ENCODE assay signal across 12 cellular contexts in genomic region chr11:128493570-128493965, GRCh38.
A peak's percentile ranks its signal among the peaks of the same experiment; 100 is the strongest.
DNase-seq lines count a peak whose midpoint lies in the region; ATAC-seq and TF ChIP-seq lines count a peak whose summit lies in the region.
"Had no signal": no experiment of that assay in that cellular context is flagged by ENCODE, and none has a peak within 500 bp of the region (broad histone marks: within the 10 kb centered on the region; RNA-seq: fewer than 3 reads in every experiment).

No MANE protein-coding gene starts in this region.

- H3K9me3 Mint-ChIP-seq in stimulated activated naive CD8-positive, alpha-beta T cell treated with anti-CD3 and anti-CD28 coated beads, Interleukin-15, Interleukin-2, amounts not matched to agents 100 ng/mL and 50 ng/mL, for 24 hours = no peaks in the 10 kb centered on the region
- H3K9me3 Mint-ChIP-seq in activated naive CD8-positive, alpha-beta T cell treated with anti-CD3 and anti-CD28 coated beads, Interleukin-2, amount 50 U/mL, for 24 hours = no peaks in the 10 kb centered on the region
- no peaks in the 10 kb centered on the region for H3K9me3 Mint-ChIP-seq in natural killer cell

- intact Hi-C loops in natural killer cell (cut with micrococcal nuclease) = no loop called here

- no peaks in the 10 kb centered on the region for H3K27me3 Mint-ChIP-seq in stimulated activated naive CD8-positive, alpha-beta T cell treated with anti-CD3 and anti-CD28 coated beads, Interleukin-15, Interleukin-2, amounts not matched to agents 100 ng/mL and 50 ng/mL, for 24 hours
- H3K27me3 Mint-ChIP-seq in activated naive CD8-positive, alpha-beta T cell treated with anti-CD3 and anti-CD28 coated beads, Interleukin-2, amount 50 U/mL, for 24 hours = no peaks in the 10 kb centered on the region
- H3K27me3 Mint-ChIP-seq in natural killer cell (ENCODE audit: low read depth in 2 of 2) = no peaks in the 10 kb centered on the region

- peaks cover 77% of the 10 kb centered on the region for H3K36me3 Mint-ChIP-seq in stimulated activated naive CD8-positive, alpha-beta T cell treated with anti-CD3 and anti-CD28 coated beads, Interleukin-15, Interleukin-2, amounts not matched to agents 100 ng/mL and 50 ng/mL, for 24 hours (ENCODE audit: low read depth)
- peaks cover 78% of the 10 kb centered on the region for H3K36me3 Mint-ChIP-seq in activated naive CD8-positive, alpha-beta T cell treated with anti-CD3 and anti-CD28 coated beads, Interleukin-2, amount 50 U/mL, for 24 hours (ENCODE audit: low read depth)
- H3K36me3 Mint-ChIP-seq in natural killer cell = peaks cover 28% of the 10 kb centered on the region

- peaks cover 100% of the 10 kb centered on the region for H3K4me1 Mint-ChIP-seq in stimulated activated naive CD8-positive, alpha-beta T cell treated with anti-CD3 and anti-CD28 coated beads, Interleukin-15, Interleukin-2, amounts not matched to agents 100 ng/mL and 50 ng/mL, for 24 hours (ENCODE audit: low read depth)
- peaks cover 100% of the 10 kb centered on the region for H3K4me1 Mint-ChIP-seq in activated naive CD8-positive, alpha-beta T cell treated with anti-CD3 and anti-CD28 coated beads, Interleukin-2, amount 50 U/mL, for 24 hours
- H3K4me1 Mint-ChIP-seq in natural killer cell = peaks cover 95 to 96% of the 10 kb centered on the region in 2 donors

- no peak for TF ChIP-seq CTCF in natural killer cell (IDR thresholded peaks at IDR 0.05)

- peak overlapping the region; percentile 98 for H3K27ac Mint-ChIP-seq in stimulated activated naive CD8-positive, alpha-beta T cell treated with anti-CD3 and anti-CD28 coated beads, Interleukin-15, Interleukin-2, amounts not matched to agents 100 ng/mL and 50 ng/mL, for 24 hours
- peak overlapping the region; percentile 100 for H3K27ac Mint-ChIP-seq in activated naive CD8-positive, alpha-beta T cell treated with anti-CD3 and anti-CD28 coated beads, Interleukin-2, amount 50 U/mL, for 24 hours
- peak overlapping the region; percentile 98 to 99 for H3K27ac Mint-ChIP-seq in natural killer cell

- peak overlapping the region; percentile 58 for H3K4me3 Mint-ChIP-seq in stimulated activated naive CD8-positive, alpha-beta T cell treated with anti-CD3 and anti-CD28 coated beads, Interleukin-15, Interleukin-2, amounts not matched to agents 100 ng/mL and 50 ng/mL, for 24 hours
- H3K4me3 Mint-ChIP-seq in activated naive CD8-positive, alpha-beta T cell treated with anti-CD3 and anti-CD28 coated beads, Interleukin-2, amount 50 U/mL, for 24 hours = peak overlapping the region; percentile 65
- peak overlapping the region; percentile 75 for H3K4me3 Mint-ChIP-seq in natural killer cell

- no peak for ATAC-seq in stimulated activated naive CD8-positive, alpha-beta T cell treated with anti-CD3 and anti-CD28 coated beads, Interleukin-15, Interleukin-2, amounts not matched to agents 100 U/mL and 50 U/mL, for 24 hours
- ATAC-seq in activated naive CD8-positive, alpha-beta T cell treated with anti-CD3 and anti-CD28 coated beads, Interleukin-2, amount 50 U/mL, for 24 hours = no peak
- ATAC-seq in natural killer cell (no peak), HG03039 (IDR thresholded peaks at IDR 0.05; ENCODE audit: unreplicated experiment) (no peak)

- DNase-seq in stimulated activated naive CD8-positive, alpha-beta T cell treated with anti-CD3 and anti-CD28 coated beads, Interleukin-15, Interleukin-2, amounts not matched to agents 100 U/mL and 50 U/mL, for 24 hours = no peak
- no peak for DNase-seq in activated naive CD8-positive, alpha-beta T cell treated with anti-CD3 and anti-CD28 coated beads, Interleukin-2, amount 50 U/mL, for 24 hours
- DNase-seq in natural killer cell = no peak
- DNase-seq in T1000 (lab: John Stamatoyannopoulos, UW) = no peak
- DNase-seq in NCI-H1048 (lab: John Stamatoyannopoulos, UW) = no peak
- no peak for DNase-seq in NCI-H82 (lab: John Stamatoyannopoulos, UW)
- DNase-seq: midbrain; NCI-H2029; SHP77; stimulated activated CD4-positive, alpha-beta T cell treated with anti-CD3 and anti-CD28 coated beads, Interleukin-12 subunit alpha, Interleukin-12 subunit beta, amount 100 ng/mL, for 4 hours had no signal
